1 cellular context compared by ENCODE assay signal in genomic region chr19:14440049-14440448, GRCh38.
TF ChIP-seq lines count a peak whose summit lies in the region.

No MANE protein-coding gene starts in this region.

TF ChIP-seq in GM12878, 131 proteins besides CTCF, POLR2A, EP300 and RAD21 (continues in another document):
- peak; percentile 68; the same call in 1 of the 2 replicates for TF ChIP-seq NBN (IDR thresholded peaks at IDR 0.05)
- peak; percentile 69 for TF ChIP-seq IKZF1 (conservative IDR thresholded peaks at IDR 0.05)
- 0 out of 2 replicates have a peak, but pooled peaks have one; percentile 24 for TF ChIP-seq PAX5 (IDR thresholded peaks at IDR 0.05; ENCODE audit: borderline replicate concordance, low read depth, low read length)
- TF ChIP-seq EED (IDR thresholded peaks at IDR 0.05; ENCODE audit: low read depth), result peak; percentile 66
- TF ChIP-seq ZNF687 (IDR thresholded peaks at IDR 0.05), result peak; percentile 99
- TF ChIP-seq ZBTB40 (IDR thresholded peaks at IDR 0.05; ENCODE audit: borderline replicate concordance), result peak; percentile 64; the same call in 1 of the 2 replicates
- peak; percentile 29; the same call in 1 of the 2 replicates for TF ChIP-seq SMAD5 (IDR thresholded peaks at IDR 0.05; ENCODE audit: low read depth)
- no peak for TF ChIP-seq ZNF622 (IDR thresholded peaks at IDR 0.05)
- no peak for TF ChIP-seq SMARCA5 (IDR thresholded peaks at IDR 0.05)
- TF ChIP-seq CREM (IDR thresholded peaks at IDR 0.05; ENCODE audit: low read depth), result 0 out of 2 replicates have a peak, but pooled peaks have one; percentile 14
- TF ChIP-seq SRF (IDR thresholded peaks at IDR 0.05; ENCODE audit: low read depth in 2 of 2, low read length in 2 of 2), result no peak
- TF ChIP-seq MTA3 (IDR thresholded peaks at IDR 0.05; ENCODE audit: borderline replicate concordance, low read length), result no peak
- no peak for TF ChIP-seq BCL11A (IDR thresholded peaks at IDR 0.05; ENCODE audit: low read depth, low read length)
- TF ChIP-seq BMI1 (IDR thresholded peaks at IDR 0.05; ENCODE audit: borderline replicate concordance), result no peak
- 0 out of 2 replicates have a peak, but pooled peaks have one; percentile 43 for TF ChIP-seq DPF2 (IDR thresholded peaks at IDR 0.05)
- no peak for TF ChIP-seq SMC3 (IDR thresholded peaks at IDR 0.05; ENCODE audit: borderline replicate concordance, low read length)
- TF ChIP-seq ZNF207 (IDR thresholded peaks at IDR 0.05; ENCODE audit: borderline replicate concordance), result peak; percentile 71; the same call in 1 of the 2 replicates
- TF ChIP-seq USF2 (IDR thresholded peaks at IDR 0.05; ENCODE audit: borderline replicate concordance, low read depth, low read length), result no peak
- TF ChIP-seq ZNF217 (IDR thresholded peaks at IDR 0.05), result no peak
- TF ChIP-seq SP1 (IDR thresholded peaks at IDR 0.05; ENCODE audit: low read depth, low read length), result peak; percentile 48
- TF ChIP-seq SUPT20H (IDR thresholded peaks at IDR 0.05; ENCODE audit: borderline replicate concordance, control insufficient read depth, low read depth, low read length), result no peak
- no peak for TF ChIP-seq EZH2 (IDR thresholded peaks at IDR 0.05; ENCODE audit: borderline replicate concordance, control insufficient read depth, low read depth, low read length)
- TF ChIP-seq REST (IDR thresholded peaks at IDR 0.05; ENCODE audit: low read depth, low read length), result no peak
- TF ChIP-seq SPI1 (IDR thresholded peaks at IDR 0.05; ENCODE audit: borderline replicate concordance, insufficient read depth, low read depth, low read length), result peak; percentile 100
- no peak for TF ChIP-seq SUZ12 (IDR thresholded peaks at IDR 0.05; ENCODE audit: unreplicated experiment)
- no peak for TF ChIP-seq NFXL1 (IDR thresholded peaks at IDR 0.05; ENCODE audit: borderline replicate concordance)
- 0 out of 2 replicates have a peak, but pooled peaks have one; percentile 18 for TF ChIP-seq NKRF (conservative IDR thresholded peaks at IDR 0.05)
- peak; percentile 50; the same call in 1 of the 2 replicates for TF ChIP-seq RELB (IDR thresholded peaks at IDR 0.05; ENCODE audit: low read depth)
- TF ChIP-seq TAF1 (IDR thresholded peaks at IDR 0.05; ENCODE audit: borderline replicate concordance, low read depth, low read length), result peak; percentile 86
- peak; percentile 15 for TF ChIP-seq SIX5 (IDR thresholded peaks at IDR 0.05; ENCODE audit: low read depth, low read length, severe bottlenecking)
- no peak for TF ChIP-seq RBBP5 (conservative IDR thresholded peaks at IDR 0.05)
- 0 out of 2 replicates have a peak, but pooled peaks have one; percentile 60 for TF ChIP-seq POLR2AphosphoS2 (IDR thresholded peaks at IDR 0.05; ENCODE audit: low read depth, low read length)
- TF ChIP-seq IKZF2 (IDR thresholded peaks at IDR 0.05), result 0 out of 4 replicates have a peak, but pooled peaks of 1 of the 2 experiments have one; percentile 22
- no peak for TF ChIP-seq TCF12 (IDR thresholded peaks at IDR 0.05; ENCODE audit: low read depth, low read length)
- peak; percentile 41 for TF ChIP-seq JUNB (IDR thresholded peaks at IDR 0.05)
- peak; percentile 77; the same call in 1 of the 2 replicates for TF ChIP-seq POLR2AphosphoS5 (IDR thresholded peaks at IDR 0.05; ENCODE audit: low read length)
- TF ChIP-seq PKNOX1 (IDR thresholded peaks at IDR 0.05), result peak; percentile 39
- TF ChIP-seq PML (IDR thresholded peaks at IDR 0.05; ENCODE audit: low read length), result no peak
- TF ChIP-seq RUNX3 (IDR thresholded peaks at IDR 0.05; ENCODE audit: low read length), result peak; percentile 53
- TF ChIP-seq E4F1 (IDR thresholded peaks at IDR 0.05; ENCODE audit: borderline replicate concordance, partially characterized antibody), result peak; percentile 52
- no peak for TF ChIP-seq TCF3 (IDR thresholded peaks at IDR 0.05; ENCODE audit: borderline replicate concordance, insufficient read depth, low read depth, low read length)
